In the genomic region with DNA sequence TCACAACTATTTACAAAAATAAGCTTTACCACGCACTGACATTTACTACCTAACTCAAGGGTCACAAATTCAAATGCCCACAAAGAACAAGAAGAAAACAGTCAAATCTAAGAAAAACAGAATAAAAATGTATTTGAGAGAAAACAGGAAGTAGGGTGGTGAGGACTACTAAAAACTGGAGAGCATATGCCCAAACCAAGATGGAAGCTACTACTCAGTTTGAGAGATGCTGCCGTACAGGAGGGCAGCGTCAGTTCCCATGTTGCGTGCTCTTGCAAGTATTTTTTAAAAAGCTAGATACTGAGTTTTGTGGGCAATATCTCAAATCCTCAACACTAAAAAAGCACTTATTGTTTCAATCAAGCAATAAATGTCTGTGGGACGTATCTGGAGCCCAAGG, we compare ENCODE assay signal across 1 cellular context.
TF ChIP-seq lines count a peak whose summit lies in the region.

No MANE protein-coding gene starts in this region.

TF ChIP-seq in K562, 482 proteins besides CTCF, POLR2A, EP300 and RAD21:
- TF ChIP-seq POLR2H (tag; IDR thresholded peaks at IDR 0.05; ENCODE audit: low read depth) (no peak), RBFOX2 (IDR thresholded peaks at IDR 0.05; ENCODE audit: low read depth, low read length) (0 out of 2 replicates have a peak, but pooled peaks have one; percentile 15)
